Comparison of ENCODE assay signal across 18 cellular contexts in genomic region chr5:143119881-143120341, GRCh38.
DNase-seq lines count a peak whose midpoint lies in the region; ATAC-seq and TF ChIP-seq lines count a peak whose summit lies in the region.
"Had no signal": no experiment of that assay in that cellular context is flagged by ENCODE, and none has a peak within 500 bp of the region (broad histone marks: within the 10 kb centered on the region; RNA-seq: fewer than 3 reads in every experiment).

No MANE protein-coding gene starts in this region.

- H3K9me2 ChIP-seq in Karpas-422 (replicated peaks; ENCODE audit: insufficient read depth, low read length) = no peaks in the 10 kb centered on the region

- no peaks in the 10 kb centered on the region for H3K27me3 ChIP-seq in Karpas-422 (ENCODE audit: low read length)
- H3K27me3 ChIP-seq in colonic mucosa = no peaks in the 10 kb centered on the region
- H3K27me3 ChIP-seq: right lobe of liver had no signal

- H3K9ac ChIP-seq in Karpas-422 (ENCODE audit: low read length) (peak overlapping the region; percentile 69), colonic mucosa (ENCODE audit: low read depth in 2 of 2, low read length in 2 of 2) (no peak overlapping the region)

- H3K9me3 ChIP-seq in Karpas-422 (ENCODE audit: low read length) (no peaks in the 10 kb centered on the region), colonic mucosa (no peaks in the 10 kb centered on the region)
- H3K9me3 ChIP-seq: right lobe of liver had no signal

- no peak overlapping the region for H2AFZ ChIP-seq in Karpas-422 (ENCODE audit: low read length)

- DNase-seq in Karpas-422 (peak; percentile 84), colonic mucosa (no peak), GM13977 (ENCODE audit: low spot score) (no peak), NCI-H2171 (lab: John Stamatoyannopoulos, UW) (no peak), dermis blood vessel endothelial cell (no peak), NCI-H2107 treated with DMSO at 0.1 percent for 48 hours (lab: John Stamatoyannopoulos, UW; ENCODE audit: unreplicated experiment) (no peak)
- DNase-seq: activated CD4-positive, alpha-beta T cell treated with anti-CD3 and anti-CD28 coated beads for 36 hours; CD4-positive, alpha-beta T cell; effector CD8-positive, alpha-beta T cell; head of caudate nucleus; immature natural killer cell; KBM-7; NCI-H2171 treated with DMSO at 0.1 percent for 48 hours; occipital lobe; right lobe of liver; stimulated activated naive CD8-positive, alpha-beta T cell treated with anti-CD3 and anti-CD28 coated beads, Interleukin-15, amount 100 ng/mL, for 72 hours had no signal

- peak; percentile 37 for ATAC-seq in GM18511 (IDR thresholded peaks at IDR 0.05; ENCODE audit: unreplicated experiment)
- peak; percentile 20 for ATAC-seq in GM21528 (IDR thresholded peaks at IDR 0.05; ENCODE audit: low FRiP score, unreplicated experiment)

- no peak for TF ChIP-seq CTCF in colonic mucosa (IDR thresholded peaks at IDR 0.05)
- no peak for TF ChIP-seq CTCF in GM13977 (IDR thresholded peaks at IDR 0.05; ENCODE audit: extremely low read depth, insufficient read depth, missing control alignments)

- intact Hi-C loops in colonic mucosa (cut with DNase I) = no loop called here

- H3K4me3 ChIP-seq in Karpas-422 (ENCODE audit: low read length) (peak overlapping the region; percentile 47), colonic mucosa (no peak overlapping the region)
- H3K4me3 ChIP-seq: right lobe of liver had no signal

- in situ Hi-C loops in GM13977 (cut with MboI; ENCODE audit: low pct_unique_long_range_greater_than_20kb, low sequenced_read_pairs, unreplicated experiment) = loop anchor here (25.0 kb wide), 1 partner anchor 842 kb away; no protein-coding TSS in a partner anchor

- H3K4me2 ChIP-seq in Karpas-422 (ENCODE audit: low read depth, low read length, poor library complexity, severe bottlenecking) = peak overlapping the region; percentile 68

- H3K36me3 ChIP-seq in Karpas-422 (ENCODE audit: insufficient read depth, low read length) (no peaks in the 10 kb centered on the region), colonic mucosa (no peaks in the 10 kb centered on the region)
- H3K36me3 ChIP-seq: right lobe of liver had no signal

- peak overlapping the region; percentile 98 for H3K27ac ChIP-seq in Karpas-422 (ENCODE audit: low read length)
- peak overlapping the region; percentile 3 for H3K27ac ChIP-seq in colonic mucosa
- H3K27ac ChIP-seq: right lobe of liver had no signal

- H3K79me2 ChIP-seq in Karpas-422 (ENCODE audit: low read length) = peaks cover 27% of the 10 kb centered on the region

- H3K4me1 ChIP-seq in Karpas-422 (ENCODE audit: low read length) (peaks cover 100% of the 10 kb centered on the region), colonic mucosa (peaks cover 6% of the 10 kb centered on the region)
- H3K4me1 ChIP-seq: right lobe of liver had no signal

- no peaks in the 10 kb centered on the region for H4K20me1 ChIP-seq in Karpas-422 (ENCODE audit: insufficient read depth, low read depth, low read length)
